In the genomic region with DNA sequence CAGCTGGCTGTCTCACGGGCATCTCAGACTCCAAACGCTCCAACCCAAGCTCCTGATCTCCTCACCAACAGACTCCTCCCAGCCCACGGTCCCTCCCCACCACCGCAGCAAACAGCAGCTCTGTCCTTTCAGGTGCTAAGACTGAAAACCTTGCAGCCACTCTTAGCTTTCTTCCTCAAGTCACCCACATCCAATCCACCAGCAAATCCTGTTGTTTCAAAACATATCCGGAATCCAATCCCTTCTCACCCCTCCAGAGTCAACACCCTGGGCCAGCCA, we compare ENCODE assay signal across 22 cellular contexts. TPM values are rescaled to one million over a fixed set of nuclear protein-coding genes. Genes with fewer than 3 reads are reported as not detected.
"Had no signal": no experiment of that assay in that cellular context is flagged by ENCODE, and none has a peak within 500 bp of the region (broad histone marks: within the 10 kb centered on the region; RNA-seq: fewer than 3 reads in every experiment).

No MANE protein-coding gene starts in this region.

- H3K9me3 Mint-ChIP-seq: activated B cell treated with CpG ODN at 0.5 μM for 24 hours; activated CD4-positive, alpha-beta memory T cell treated with anti-CD3 and anti-CD28 coated beads, Interleukin-2, amount 10 ng/mL, durations not matched to agents 7 days and 5 days; activated CD4-positive, alpha-beta T cell treated with anti-CD3 and anti-CD28 coated beads, Interleukin-2, amount 10 ng/mL, durations not matched to agents 24 days and 14 days; activated T-cell treated with anti-CD3 and anti-CD28 coated beads, Interleukin-2, amount 50 U/mL, for 24 hours; activated T-cell treated with anti-CD3 and anti-CD28 coated beads, Interleukin-2, amount 50 U/mL, for 72 hours; activated T-helper 2 cell treated with anti-CD3 and anti-CD28 coated beads, Interferon-gamma antibody, Interleukin-2, Interleukin-4, amounts not matched to agents 10 μg/mL and 5 μg/mL and 100 μg/mL, durations not matched to agents 14 hours and 24 hours and 36 hours; T-helper 2 cell treated with Interferon-gamma antibody and Interleukin-4, amounts not matched to agents 5 μg/mL and 100 μg/mL, for 36 hours had no signal

- H3K27ac Mint-ChIP-seq: activated B cell treated with CpG ODN at 0.5 μM for 24 hours; activated CD4-positive, alpha-beta memory T cell treated with anti-CD3 and anti-CD28 coated beads, Interleukin-2, amount 10 ng/mL, durations not matched to agents 7 days and 5 days; activated CD4-positive, alpha-beta T cell treated with anti-CD3 and anti-CD28 coated beads, Interleukin-2, amount 10 ng/mL, durations not matched to agents 24 days and 14 days; activated naive CD8-positive, alpha-beta T cell; activated T-cell treated with anti-CD3 and anti-CD28 coated beads, Interleukin-2, amount 50 U/mL, for 24 hours; activated T-cell treated with anti-CD3 and anti-CD28 coated beads, Interleukin-2, amount 50 U/mL, for 72 hours; activated T-helper 2 cell treated with anti-CD3 and anti-CD28 coated beads, Interferon-gamma antibody, Interleukin-2, Interleukin-4, amounts not matched to agents 10 μg/mL and 5 μg/mL and 100 μg/mL, durations not matched to agents 14 hours and 24 hours and 36 hours; T-helper 17 cell; T-helper 2 cell treated with Interferon-gamma antibody and Interleukin-4, amounts not matched to agents 5 μg/mL and 100 μg/mL, for 36 hours had no signal

- H3K4me3 ChIP-seq: gastrocnemius medialis, heart left ventricle had no signal

- H3K4me1 Mint-ChIP-seq: activated CD4-positive, alpha-beta memory T cell treated with anti-CD3 and anti-CD28 coated beads, Interleukin-2, amount 10 ng/mL, durations not matched to agents 7 days and 5 days; activated CD4-positive, alpha-beta T cell treated with anti-CD3 and anti-CD28 coated beads, Interleukin-2, amount 10 ng/mL, durations not matched to agents 24 days and 14 days had no signal

- H3K4me3 Mint-ChIP-seq: activated B cell treated with CpG ODN at 0.5 μM for 24 hours; activated CD4-positive, alpha-beta memory T cell treated with anti-CD3 and anti-CD28 coated beads, Interleukin-2, amount 10 ng/mL, durations not matched to agents 7 days and 5 days; activated CD4-positive, alpha-beta T cell treated with anti-CD3 and anti-CD28 coated beads, Interleukin-2, amount 10 ng/mL, durations not matched to agents 24 days and 14 days; activated naive CD8-positive, alpha-beta T cell; activated T-cell treated with anti-CD3 and anti-CD28 coated beads, Interleukin-2, amount 50 U/mL, for 24 hours; activated T-cell treated with anti-CD3 and anti-CD28 coated beads, Interleukin-2, amount 50 U/mL, for 72 hours; T-helper 17 cell; T-helper 2 cell treated with Interferon-gamma antibody and Interleukin-4, amounts not matched to agents 5 μg/mL and 100 μg/mL, for 36 hours had no signal

- H3K9me3 ChIP-seq: gastrocnemius medialis, heart left ventricle had no signal

- DNase-seq: activated effector memory CD4-positive, alpha-beta T cell treated with anti-CD3 and anti-CD28 coated beads, Interleukin-2, amount 50 U/mL, for 16 hours; amniotic stem cell; cortex of kidney; foreskin keratinocyte; gastrocnemius medialis; heart left ventricle; T1000 had no signal

- H3K27ac ChIP-seq: foreskin keratinocyte, gastrocnemius medialis, heart left ventricle, WERI-Rb-1 had no signal

- H3K36me3 Mint-ChIP-seq: activated naive CD8-positive, alpha-beta T cell had no signal

- H3K4me1 ChIP-seq: foreskin keratinocyte, gastrocnemius medialis had no signal

- H3K36me3 ChIP-seq: gastrocnemius medialis, heart left ventricle had no signal

- ATAC-seq: activated CD4-positive, CD25-positive, alpha-beta regulatory T cell treated with anti-CD3 and anti-CD28 coated beads, Interleukin-2, amount 50 U/mL, for 24 hours; esophagus mucosa; foreskin keratinocyte; gastrocnemius medialis; heart left ventricle; T-helper 17 cell had no signal

RNA-seq across cellular contexts. Expression of gene C19orf81, which starts 20.8 kb away (rescaled TPM):
- total RNA-seq: activated B cell treated with CpG ODN at 0.5 μM for 24 hours; activated CD4-positive, alpha-beta memory T cell treated with anti-CD3 and anti-CD28 coated beads, Interleukin-2, amount 10 ng/mL, durations not matched to agents 7 days and 5 days; activated T-helper 2 cell treated with anti-CD3 and anti-CD28 coated beads, Interferon-gamma antibody, Interleukin-2, Interleukin-4, amounts not matched to agents 10 μg/mL and 5 μg/mL and 100 μg/mL, durations not matched to agents 14 hours and 24 hours and 36 hours; astrocyte; dermis microvascular lymphatic vessel endothelial cell; esophagus mucosa; foreskin keratinocyte; gastrocnemius medialis; T-helper 17 cell had no signal
- polyA plus RNA-seq: heart left ventricle had no signal

RNA-seq across cellular contexts. Expression of gene SYT3, which starts 30.4 kb away (rescaled TPM):
- total RNA-seq: activated CD4-positive, alpha-beta memory T cell treated with anti-CD3 and anti-CD28 coated beads, Interleukin-2, amount 10 ng/mL, durations not matched to agents 7 days and 5 days; activated CD4-positive, alpha-beta T cell treated with anti-CD3 and anti-CD28 coated beads, Interleukin-2, amount 10 ng/mL, durations not matched to agents 24 days and 14 days; activated T-helper 2 cell treated with anti-CD3 and anti-CD28 coated beads, Interferon-gamma antibody, Interleukin-2, Interleukin-4, amounts not matched to agents 10 μg/mL and 5 μg/mL and 100 μg/mL, durations not matched to agents 14 hours and 24 hours and 36 hours; astrocyte; dermis microvascular lymphatic vessel endothelial cell; epithelial cell of proximal tubule; esophagus mucosa; foreskin keratinocyte; T-helper 17 cell had no signal
- polyA plus RNA-seq: foreskin keratinocyte had no signal

RNA-seq across cellular contexts. Expression of gene SHANK1, which starts 49.6 kb away (rescaled TPM):
- total RNA-seq: activated B cell treated with CpG ODN at 0.5 μM for 24 hours; activated CD4-positive, alpha-beta memory T cell treated with anti-CD3 and anti-CD28 coated beads, Interleukin-2, amount 10 ng/mL, durations not matched to agents 7 days and 5 days; activated CD4-positive, alpha-beta T cell treated with anti-CD3 and anti-CD28 coated beads, Interleukin-2, amount 10 ng/mL, durations not matched to agents 24 days and 14 days; activated T-helper 2 cell treated with anti-CD3 and anti-CD28 coated beads, Interferon-gamma antibody, Interleukin-2, Interleukin-4, amounts not matched to agents 10 μg/mL and 5 μg/mL and 100 μg/mL, durations not matched to agents 14 hours and 24 hours and 36 hours; astrocyte; T-helper 17 cell had no signal

RNA-seq across cellular contexts. Expression of gene CLEC11A, which starts 53.1 kb away (rescaled TPM):
- total RNA-seq: astrocyte had no signal
